8 cellular contexts compared by ENCODE assay signal in the genomic region with DNA sequence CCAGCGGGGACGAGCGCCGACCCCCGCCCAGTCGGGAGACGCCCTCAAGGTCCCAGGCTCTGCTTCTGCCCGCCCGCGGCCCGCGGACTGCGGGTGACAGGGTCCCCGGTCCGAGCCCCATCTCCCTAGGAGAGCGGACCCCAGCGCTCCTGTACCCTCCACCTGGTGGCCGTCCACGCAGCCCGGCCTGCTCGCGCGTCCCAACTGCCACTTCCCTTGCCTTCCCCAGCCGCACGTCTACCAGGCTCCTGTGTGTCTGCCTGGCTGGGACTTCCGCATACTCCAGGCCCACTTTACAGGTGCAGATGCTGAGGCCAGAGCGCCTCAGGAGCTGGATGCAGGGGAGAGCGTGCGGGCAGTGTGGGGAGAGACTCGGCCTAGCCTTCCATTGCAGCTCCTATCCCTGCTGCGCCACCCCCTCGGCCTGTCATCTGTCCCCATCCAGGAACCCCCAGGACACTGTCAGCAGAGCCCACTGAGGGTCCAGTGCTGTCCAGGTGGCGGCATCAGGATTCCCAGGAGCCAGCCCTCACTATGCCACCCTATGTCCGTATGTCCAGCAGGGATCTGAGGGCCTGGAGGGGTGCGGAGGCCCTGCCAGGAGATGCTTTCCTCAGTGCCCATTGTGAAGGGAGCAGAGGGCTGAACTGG. TPM values are rescaled to one million over a fixed set of nuclear protein-coding genes. Genes with fewer than 3 reads are reported as not detected.
A peak's percentile ranks its signal among the peaks of the same experiment; 100 is the strongest.
DNase-seq lines count a peak whose midpoint lies in the region; ATAC-seq and TF ChIP-seq lines count a peak whose summit lies in the region.

No MANE protein-coding gene starts in this region.

- H3K27ac Mint-ChIP-seq in activated naive CD8-positive, alpha-beta T cell treated with anti-CD3 and anti-CD28 coated beads, Interleukin-2, amount 50 U/mL, for 24 hours, result no peak overlapping the region

- peaks cover 3% of the 10 kb centered on the region for H3K4me1 Mint-ChIP-seq in activated naive CD8-positive, alpha-beta T cell treated with anti-CD3 and anti-CD28 coated beads, Interleukin-2, amount 50 U/mL, for 24 hours

- H3K36me3 Mint-ChIP-seq in activated naive CD8-positive, alpha-beta T cell treated with anti-CD3 and anti-CD28 coated beads, Interleukin-2, amount 50 U/mL, for 24 hours (ENCODE audit: low read depth), result no peaks in the 10 kb centered on the region

- H3K36me3 ChIP-seq in HEK293 (ENCODE audit: control insufficient read depth in 2 of 2, insufficient read depth in 1 of 2, low read length in 2 of 2) (no peaks in the 10 kb centered on the region), stomach (no peaks in the 10 kb centered on the region)

- H3K27ac ChIP-seq in 22Rv1 (peak overlapping the region; percentile 47), HEK293 (ENCODE audit: extremely low read depth, low read depth, low read length) (peak overlapping the region; percentile 49; the same call in 1 of the 2 replicates), stomach (peak overlapping the region; percentile 28 to 82 (median 74))

- DNase-seq in activated naive CD8-positive, alpha-beta T cell treated with anti-CD3 and anti-CD28 coated beads, Interleukin-2, amount 50 U/mL, for 24 hours, result no peak
- peak; percentile 64 for DNase-seq in iPS-NIHi11 (ENCODE audit: low spot score)
- no peak for DNase-seq in stomach
- no peak for DNase-seq in AG08395 (ENCODE audit: low spot score)

- ATAC-seq in activated naive CD8-positive, alpha-beta T cell treated with anti-CD3 and anti-CD28 coated beads, Interleukin-2, amount 50 U/mL, for 24 hours, result no peak
- ATAC-seq in GM18870 (IDR thresholded peaks at IDR 0.05; ENCODE audit: unreplicated experiment) (no peak), HG03097 (IDR thresholded peaks at IDR 0.05; ENCODE audit: low FRiP score, unreplicated experiment) (no peak)

- intact Hi-C loops in stomach (cut with DNase I; ENCODE audit: low total_unique reads), result loop anchor here (5.0 kb wide), 1 partner anchor 80 kb away; no protein-coding TSS in a partner anchor

- no peak for TF ChIP-seq CTCF in 22Rv1 (IDR thresholded peaks at IDR 0.05)
- no peak for TF ChIP-seq CTCF in HEK293 (tag by site-specific recombination; IDR thresholded peaks at IDR 0.05)
- TF ChIP-seq CTCF in stomach (IDR thresholded peaks at IDR 0.05), result no peak

- H3K27me3 ChIP-seq in stomach, result no peaks in the 10 kb centered on the region

- TF ChIP-seq EP300 in stomach (IDR thresholded peaks at IDR 0.05), result no peak

- H3K27me3 Mint-ChIP-seq in activated naive CD8-positive, alpha-beta T cell treated with anti-CD3 and anti-CD28 coated beads, Interleukin-2, amount 50 U/mL, for 24 hours, result peaks cover 11% of the 10 kb centered on the region

- H3K4me1 ChIP-seq in HEK293 (ENCODE audit: control insufficient read depth, insufficient read depth, low read length) (no peaks in the 10 kb centered on the region), stomach (peaks cover 0 to 14% (median 9%) of the 10 kb centered on the region in 4 donors)

- CTCF ChIA-PET in HEK293 (lab: Yijun Ruan, JAX), result interaction anchor here (0.6 to 2.0 kb wide), 4 partner anchors 44 to 589 kb away, joined by 3 to 13 read pairs (median 4); no protein-coding TSS in a partner anchor

- H3K9me3 Mint-ChIP-seq in activated naive CD8-positive, alpha-beta T cell treated with anti-CD3 and anti-CD28 coated beads, Interleukin-2, amount 50 U/mL, for 24 hours, result no peaks in the 10 kb centered on the region

- POLR2A ChIA-PET in HEK293 (lab: Yijun Ruan, JAX), result no interaction called here

- peak overlapping the region; percentile 40 for H3K4me3 ChIP-seq in HEK293 (ENCODE audit: low read depth, low read length)
- peak overlapping the region; percentile 63 to 83 (median 72) for H3K4me3 ChIP-seq in stomach

- peak overlapping the region; percentile 61 for H3K4me3 Mint-ChIP-seq in activated naive CD8-positive, alpha-beta T cell treated with anti-CD3 and anti-CD28 coated beads, Interleukin-2, amount 50 U/mL, for 24 hours

- H3K9me3 ChIP-seq in HEK293 (ENCODE audit: control insufficient read depth, insufficient read depth, low read depth, low read length) (no peaks in the 10 kb centered on the region), stomach (no peaks in the 10 kb centered on the region)

- no peak for TF ChIP-seq POLR2A in stomach (IDR thresholded peaks at IDR 0.05)

- 27 to 90% (median 30%) methylated on average over 10 to 35 of the region's 35 CpGs for WGBS in stomach, 5 donors

TF ChIP-seq in HEK293, 187 proteins besides CTCF, POLR2A, EP300 and RAD21 (continues in another document):
- TF ChIP-seq, protein P1, sequence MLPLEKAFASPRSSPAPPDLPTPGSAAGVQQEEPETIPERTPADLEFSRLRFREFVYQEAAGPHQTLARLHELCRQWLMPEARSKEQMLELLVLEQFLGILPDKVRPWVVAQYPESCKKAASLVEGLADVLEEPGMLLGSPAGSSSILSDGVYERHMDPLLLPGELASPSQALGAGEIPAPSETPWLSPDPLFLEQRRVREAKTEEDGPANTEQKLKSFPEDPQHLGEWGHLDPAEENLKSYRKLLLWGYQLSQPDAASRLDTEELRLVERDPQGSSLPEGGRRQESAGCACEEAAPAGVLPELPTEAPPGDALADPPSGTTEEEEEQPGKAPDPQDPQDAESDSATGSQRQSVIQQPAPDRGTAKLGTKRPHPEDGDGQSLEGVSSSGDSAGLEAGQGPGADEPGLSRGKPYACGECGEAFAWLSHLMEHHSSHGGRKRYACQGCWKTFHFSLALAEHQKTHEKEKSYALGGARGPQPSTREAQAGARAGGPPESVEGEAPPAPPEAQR (tag by site-specific recombination; IDR thresholded peaks at IDR 0.05), result no peak
- TF ChIP-seq ZNF214 (tag by site-specific recombination; IDR thresholded peaks at IDR 0.05; ENCODE audit: borderline replicate concordance) (no peak), ZNF530 (tag by site-specific recombination; IDR thresholded peaks at IDR 0.05; ENCODE audit: low read depth) (no peak), ZNF747 (tag by site-specific recombination; IDR thresholded peaks at IDR 0.05) (no peak), KLF17 (tag by site-specific recombination; IDR thresholded peaks at IDR 0.05) (no peak), ELK4 (IDR thresholded peaks at IDR 0.05; ENCODE audit: borderline replicate concordance, low read depth, low read length) (no peak), ZBTB21 (tag by site-specific recombination; IDR thresholded peaks at IDR 0.05) (no peak), ZFP37 (tag by site-specific recombination; IDR thresholded peaks at IDR 0.05) (no peak), OVOL3 (tag by site-specific recombination; IDR thresholded peaks at IDR 0.05) (no peak), ZNF645 (tag by site-specific recombination; IDR thresholded peaks at IDR 0.05) (no peak), ZNF521 (tag by site-specific recombination; IDR thresholded peaks at IDR 0.05) (no peak), ZBTB17 (tag by site-specific recombination; IDR thresholded peaks at IDR 0.05) (no peak), ZXDB (tag by site-specific recombination; IDR thresholded peaks at IDR 0.05) (no peak), REPIN1 (tag by site-specific recombination; IDR thresholded peaks at IDR 0.05; ENCODE audit: low read depth) (no peak)
- TF ChIP-seq, protein P2, sequence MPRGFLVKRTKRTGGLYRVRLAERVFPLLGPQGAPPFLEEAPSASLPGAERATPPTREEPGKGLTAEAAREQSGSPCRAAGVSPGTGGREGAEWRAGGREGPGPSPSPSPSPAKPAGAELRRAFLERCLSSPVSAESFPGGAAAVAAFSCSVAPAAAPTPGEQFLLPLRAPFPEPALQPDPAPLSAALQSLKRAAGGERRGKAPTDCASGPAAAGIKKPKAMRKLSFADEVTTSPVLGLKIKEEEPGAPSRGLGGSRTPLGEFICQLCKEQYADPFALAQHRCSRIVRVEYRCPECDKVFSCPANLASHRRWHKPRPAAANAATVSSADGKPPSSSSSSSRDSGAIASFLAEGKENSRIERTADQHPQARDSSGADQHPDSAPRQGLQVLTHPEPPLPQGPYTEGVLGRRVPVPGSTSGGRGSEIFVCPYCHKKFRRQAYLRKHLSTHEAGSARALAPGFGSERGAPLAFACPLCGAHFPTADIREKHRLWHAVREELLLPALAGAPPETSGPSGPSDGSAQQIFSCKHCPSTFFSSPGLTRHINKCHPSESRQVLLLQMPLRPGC (tag by site-specific recombination; IDR thresholded peaks at IDR 0.05), result no peak

RNA-seq across cellular contexts. Expression of gene ANKRD9, which starts 8.0 kb away (rescaled TPM):
- 100 to 1,000 TPM in 2 of 5 donors, 10 to 100 TPM in 3; 11.2 to 357 (median 72.4) TPM for total RNA-seq in stomach
- polyA plus RNA-seq in stomach, result 10 to 100 TPM in 2 of 3 donors, 1 to 10 TPM in 1; 5.3 to 23.3 (median 13.3) TPM
